Comparison of ENCODE assay signal across 1 cellular context in the genomic region with DNA sequence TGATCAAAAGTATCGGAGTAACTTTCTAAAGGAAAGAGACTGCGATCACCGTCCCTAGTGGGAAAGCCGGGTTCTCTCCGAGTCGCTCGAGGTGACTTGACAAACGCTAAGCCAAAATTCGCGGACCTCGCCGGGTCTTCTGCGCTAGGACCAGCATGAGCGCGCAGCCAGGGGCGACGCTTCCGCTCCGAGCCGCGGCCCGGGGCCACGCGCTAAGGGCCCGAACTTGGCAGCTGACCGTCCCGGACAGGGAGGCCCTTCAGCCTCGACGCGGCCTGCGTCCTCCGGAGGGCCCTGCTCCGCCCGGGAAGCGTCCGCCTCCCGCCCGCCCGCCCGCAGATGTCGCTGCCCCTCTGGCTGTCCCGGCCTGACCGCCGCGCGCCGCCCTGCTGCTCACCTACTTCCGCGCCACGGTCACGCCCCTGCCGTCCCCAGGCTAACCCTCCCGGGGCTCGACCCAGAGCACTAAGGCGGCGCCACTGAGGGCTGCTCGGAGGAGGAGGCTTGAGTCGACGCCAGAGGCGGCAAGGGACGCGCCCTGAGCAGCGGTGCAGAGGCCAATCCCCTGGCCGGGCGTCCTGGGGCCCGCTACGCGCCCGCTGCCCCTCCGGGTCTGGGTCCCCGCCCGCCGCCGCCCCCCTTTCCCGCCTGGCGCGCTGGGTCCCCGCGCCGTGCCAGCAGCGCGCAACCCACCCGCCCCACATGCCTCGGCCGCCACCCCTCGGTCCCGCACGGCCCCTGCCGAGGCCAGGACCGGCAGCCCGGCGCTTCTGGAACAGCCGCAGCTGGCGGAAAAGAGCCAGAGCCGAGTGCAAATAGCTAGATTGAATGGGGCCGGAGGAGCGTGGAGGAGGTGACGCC.
TF ChIP-seq lines count a peak whose summit lies in the region.

No MANE protein-coding gene starts in this region.

TF ChIP-seq in GM12878, 131 proteins besides CTCF, POLR2A, EP300 and RAD21 (continued from another document):
- TF ChIP-seq ZBTB33 (IDR thresholded peaks at IDR 0.05) = no peak
- TF ChIP-seq PAX8 (IDR thresholded peaks at IDR 0.05) = no peak
- peak; percentile 2; the same call in 1 of the 2 replicates for TF ChIP-seq RUNX3 (IDR thresholded peaks at IDR 0.05; ENCODE audit: low read length)
- TF ChIP-seq, protein P1, sequence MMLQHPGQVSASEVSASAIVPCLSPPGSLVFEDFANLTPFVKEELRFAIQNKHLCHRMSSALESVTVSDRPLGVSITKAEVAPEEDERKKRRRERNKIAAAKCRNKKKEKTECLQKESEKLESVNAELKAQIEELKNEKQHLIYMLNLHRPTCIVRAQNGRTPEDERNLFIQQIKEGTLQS (IDR thresholded peaks at IDR 0.05; ENCODE audit: borderline replicate concordance, extremely low read depth, low read depth, low read length) = no peak
- TF ChIP-seq STAT3 (IDR thresholded peaks at IDR 0.05; ENCODE audit: low read depth, low read length) = no peak
- no peak for TF ChIP-seq PML (IDR thresholded peaks at IDR 0.05; ENCODE audit: low read length)
- TF ChIP-seq ELK1 (IDR thresholded peaks at IDR 0.05; ENCODE audit: low read depth, low read length) = peak; percentile 42; the same call in 1 of the 2 replicates
- TF ChIP-seq RFX5 (IDR thresholded peaks at IDR 0.05; ENCODE audit: low read depth, low read length) = no peak
- 0 out of 2 replicates have a peak, but pooled peaks have one; percentile 29 for TF ChIP-seq CBFB (IDR thresholded peaks at IDR 0.05; ENCODE audit: low read depth)
- TF ChIP-seq REST (IDR thresholded peaks at IDR 0.05; ENCODE audit: low read depth, low read length) = 0 out of 2 replicates have a peak, but pooled peaks have one; percentile 14
- TF ChIP-seq, protein P2, sequence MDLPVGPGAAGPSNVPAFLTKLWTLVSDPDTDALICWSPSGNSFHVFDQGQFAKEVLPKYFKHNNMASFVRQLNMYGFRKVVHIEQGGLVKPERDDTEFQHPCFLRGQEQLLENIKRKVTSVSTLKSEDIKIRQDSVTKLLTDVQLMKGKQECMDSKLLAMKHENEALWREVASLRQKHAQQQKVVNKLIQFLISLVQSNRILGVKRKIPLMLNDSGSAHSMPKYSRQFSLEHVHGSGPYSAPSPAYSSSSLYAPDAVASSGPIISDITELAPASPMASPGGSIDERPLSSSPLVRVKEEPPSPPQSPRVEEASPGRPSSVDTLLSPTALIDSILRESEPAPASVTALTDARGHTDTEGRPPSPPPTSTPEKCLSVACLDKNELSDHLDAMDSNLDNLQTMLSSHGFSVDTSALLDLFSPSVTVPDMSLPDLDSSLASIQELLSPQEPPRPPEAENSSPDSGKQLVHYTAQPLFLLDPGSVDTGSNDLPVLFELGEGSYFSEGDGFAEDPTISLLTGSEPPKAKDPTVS (IDR thresholded peaks at IDR 0.05; ENCODE audit: low read depth, low read length) = no peak
- TF ChIP-seq ATF7 (IDR thresholded peaks at IDR 0.05; ENCODE audit: low read depth) = no peak
- no peak for TF ChIP-seq TCF7 (IDR thresholded peaks at IDR 0.05; ENCODE audit: borderline replicate concordance)
- TF ChIP-seq BMI1 (IDR thresholded peaks at IDR 0.05; ENCODE audit: borderline replicate concordance) = no peak
- TF ChIP-seq SIN3A (IDR thresholded peaks at IDR 0.05; ENCODE audit: low read depth, low read length) = no peak
